In the genomic region with DNA sequence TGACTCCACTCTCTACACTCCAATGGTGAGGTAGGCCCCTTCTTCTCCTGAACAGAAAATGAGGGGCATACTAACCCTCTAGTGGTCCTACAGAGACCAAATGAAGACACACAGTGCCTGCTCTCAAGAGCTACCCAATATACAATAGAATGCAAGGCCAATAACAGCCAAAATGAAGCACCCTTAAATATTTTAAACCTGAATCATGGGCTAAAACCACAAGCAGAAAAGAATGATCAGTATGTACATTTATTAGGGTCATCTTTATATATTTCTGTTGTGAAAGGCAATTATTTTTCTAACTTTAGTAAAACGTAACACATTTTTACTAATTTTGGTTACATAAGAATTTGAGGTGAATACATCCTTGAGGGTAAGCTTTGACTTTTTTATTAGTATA, we compare ENCODE assay signal across 17 cellular contexts. TPM values are rescaled to one million over a fixed set of nuclear protein-coding genes. Genes with fewer than 3 reads are reported as not detected.
DNase-seq lines count a peak whose midpoint lies in the region; ATAC-seq and TF ChIP-seq lines count a peak whose summit lies in the region.
"Had no signal": no experiment of that assay in that cellular context is flagged by ENCODE, and none has a peak within 500 bp of the region (broad histone marks: within the 10 kb centered on the region; RNA-seq: fewer than 3 reads in every experiment).

No MANE protein-coding gene starts in this region.

- in situ Hi-C loops in gastrocnemius medialis (cut with MboI; ENCODE audit: low sequenced_read_pairs in 4 of 4): no loop called here

- intact Hi-C loops in lower lobe of right lung (cut with DNase I): no loop called here
- intact Hi-C loops in gastrocnemius medialis (cut with DNase I; ENCODE audit: low total_unique reads): no loop called here

- H3K4me1 Mint-ChIP-seq in nephron: peaks cover 40% of the 10 kb centered on the region
- H3K4me1 Mint-ChIP-seq: B cell had no signal

- H3K4me1 ChIP-seq in SJCRH30 (peaks cover 13% of the 10 kb centered on the region), lower lobe of right lung (no peaks in the 10 kb centered on the region), gastrocnemius medialis (no peaks in the 10 kb centered on the region)
- H3K4me1 ChIP-seq: testis had no signal

- H3K36me3 ChIP-seq in SJCRH30: no peaks in the 10 kb centered on the region
- H3K36me3 ChIP-seq in lower lobe of right lung: no peaks in the 10 kb centered on the region
- H3K36me3 ChIP-seq in gastrocnemius medialis: no peaks in the 10 kb centered on the region
- H3K36me3 ChIP-seq: heart left ventricle had no signal

- TF ChIP-seq CTCF in nephron (IDR thresholded peaks at IDR 0.05; ENCODE audit: unreplicated experiment in 3 of 3) (no peak), lower lobe of right lung (IDR thresholded peaks at IDR 0.05) (no peak), gastrocnemius medialis (IDR thresholded peaks at IDR 0.05 in 4 of 5, conservative IDR thresholded peaks at IDR 0.05 in 1 of 5) (no peak)

- peak overlapping the region in 2 of 3 experiments; percentile 99 for H3K27ac Mint-ChIP-seq in nephron
- H3K27ac Mint-ChIP-seq: activated CD8-positive, alpha-beta T cell treated with anti-CD3 and anti-CD28 coated beads, Interleukin-2, amount 10 ng/mL, durations not matched to agents 7 days and 5 days; activated T-helper 1 cell treated with anti-CD3 and anti-CD28 coated beads, Interleukin-12 subunit alpha, Interleukin-12 subunit beta, Interleukin-2, Interleukin-4 antibody, amounts not matched to agents 30 ng/mL and 10 ng/mL and 1 ng/mL, durations not matched to agents 14 hours and 24 hours and 36 hours; B cell had no signal

- ATAC-seq in lower lobe of right lung (no peak), gastrocnemius medialis (no peak), GM21723 (IDR thresholded peaks at IDR 0.05; ENCODE audit: unreplicated experiment) (no peak)
- ATAC-seq: activated CD8-positive, alpha-beta T cell treated with anti-CD3 and anti-CD28 coated beads, Interleukin-2, amount 10 ng/mL, durations not matched to agents 7 days and 5 days; heart left ventricle had no signal

- H3K9me3 ChIP-seq in SJCRH30 (replicated peaks) (no peaks in the 10 kb centered on the region), lower lobe of right lung (no peaks in the 10 kb centered on the region), gastrocnemius medialis (no peaks in the 10 kb centered on the region)
- H3K9me3 ChIP-seq: heart left ventricle, testis had no signal

- H3K9me3 Mint-ChIP-seq in nephron: no peaks in the 10 kb centered on the region
- H3K9me3 Mint-ChIP-seq: activated T-helper 1 cell treated with anti-CD3 and anti-CD28 coated beads, Interleukin-12 subunit alpha, Interleukin-12 subunit beta, Interleukin-2, Interleukin-4 antibody, amounts not matched to agents 30 ng/mL and 10 ng/mL and 1 ng/mL, durations not matched to agents 14 hours and 24 hours and 36 hours had no signal

- no peaks in the 10 kb centered on the region for H3K36me3 Mint-ChIP-seq in nephron (ENCODE audit: low read depth)

- no peak overlapping the region for H3K4me3 Mint-ChIP-seq in nephron
- H3K4me3 Mint-ChIP-seq: activated CD8-positive, alpha-beta T cell treated with anti-CD3 and anti-CD28 coated beads, Interleukin-2, amount 10 ng/mL, durations not matched to agents 7 days and 5 days; activated T-helper 1 cell treated with anti-CD3 and anti-CD28 coated beads, Interleukin-12 subunit alpha, Interleukin-12 subunit beta, Interleukin-2, Interleukin-4 antibody, amounts not matched to agents 30 ng/mL and 10 ng/mL and 1 ng/mL, durations not matched to agents 14 hours and 24 hours and 36 hours; B cell had no signal

- H3K4me3 ChIP-seq in SJCRH30 (no peak overlapping the region), lower lobe of right lung (no peak overlapping the region), gastrocnemius medialis (no peak overlapping the region)
- H3K4me3 ChIP-seq: heart left ventricle, PC-9, testis had no signal

- no peak for TF ChIP-seq POLR2A in gastrocnemius medialis (IDR thresholded peaks at IDR 0.05)

- peak overlapping the region; percentile 14; the same call in 1 of the 2 replicates for H3K27ac ChIP-seq in SJCRH30
- no peak overlapping the region for H3K27ac ChIP-seq in lower lobe of right lung
- no peak overlapping the region for H3K27ac ChIP-seq in gastrocnemius medialis
- H3K27ac ChIP-seq: heart left ventricle, PC-9, testis had no signal

- no peaks in the 10 kb centered on the region for H3K27me3 ChIP-seq in SJCRH30
- H3K27me3 ChIP-seq in lower lobe of right lung (ENCODE audit: low read depth): no peaks in the 10 kb centered on the region
- no peaks in the 10 kb centered on the region for H3K27me3 ChIP-seq in gastrocnemius medialis
- H3K27me3 ChIP-seq: heart left ventricle, testis had no signal

- DNase-seq in GM03348 (ENCODE audit: low spot score) (peak; percentile 45), SJCRH30 (no peak), fibroblast of gingiva (ENCODE audit: low read depth) (peak; percentile 37), lower lobe of right lung (no peak), SHP77 (lab: John Stamatoyannopoulos, UW) (no peak), gastrocnemius medialis (no peak)
- DNase-seq: activated CD8-positive, alpha-beta T cell treated with anti-CD3 and anti-CD28 coated beads, Interleukin-2, amount 10 ng/mL, durations not matched to agents 7 days and 5 days; heart left ventricle; kidney glomerular epithelial cell; NCI-H1048; NCI-H774; PC-9; testis had no signal

- no peaks in the 10 kb centered on the region for H3K27me3 Mint-ChIP-seq in nephron (ENCODE audit: low read depth)

RNA-seq across cellular contexts. Expression of a gene that starts 49.9 kb away (rescaled TPM):
- total RNA-seq in SJCRH30 (2014; rRNA removed; shearing (Covaris generic)): 0.12 and 0.20 TPM in 2 replicates
- total RNA-seq in lower lobe of right lung (252 TPM), gastrocnemius medialis (10 to 100 TPM; 11.2 to 43.6 (median 18.7) TPM)
- total RNA-seq: PC-9 had no signal

Comparison
In these comparisons a context has a peak if more than half of its experiments do, and no peak if none do; other contexts are left out.
1. DNase-seq: peak in GM03348 (single experiment) and fibroblast of gingiva (single experiment); none in SJCRH30 (0 of 2), lower lobe of right lung (single experiment), SHP77 (0 of 2) and gastrocnemius medialis (0 of 2).
2. RNA of a gene that starts 49.9 kb away (total RNA-seq): 252 TPM in lower lobe of right lung (single experiment) and 11.2 to 43.6 TPM in gastrocnemius medialis; 0.12 to 0.20 TPM in SJCRH30; every median in the first group is over 10 times any median in the second.